ENCODE assay signal across 7 cellular contexts in genomic region chr10:69334258-69335062, GRCh38. TPM values are rescaled to one million over a fixed set of nuclear protein-coding genes. Genes with fewer than 3 reads are reported as not detected.
A peak's percentile ranks its signal among the peaks of the same experiment; 100 is the strongest.
DNase-seq lines count a peak whose midpoint lies in the region; ATAC-seq, FAIRE-seq and TF ChIP-seq lines count a peak whose summit lies in the region.

No MANE protein-coding gene starts in this region.

- DNase-seq in HT-29 (ENCODE audit: low spot score) = peak; percentile 33
- DNase-seq in activated naive CD8-positive, alpha-beta T cell treated with anti-CD3 and anti-CD28 coated beads, Interleukin-2, amount 10 ng/mL, durations not matched to agents 7 days and 5 days = no peak
- peak; percentile 61 for DNase-seq in kidney
- no peak for DNase-seq in substantia nigra (lab: John Stamatoyannopoulos, UW)
- no peak for DNase-seq in NCI-H187 treated with DMSO at 0.1 percent for 48 hours (lab: John Stamatoyannopoulos, UW)
- no peak for DNase-seq in hippocampal formation (lab: John Stamatoyannopoulos, UW)
- no peak for DNase-seq in NCI-H2196 treated with DMSO at 0.1 percent for 48 hours (lab: John Stamatoyannopoulos, UW; ENCODE audit: unreplicated experiment)

- peak; percentile 35 for ATAC-seq in activated naive CD8-positive, alpha-beta T cell treated with anti-CD3 and anti-CD28 coated beads, Interleukin-2, amount 10 ng/mL, durations not matched to agents 7 days and 5 days (ENCODE audit: low read depth)

- H3K27ac ChIP-seq in kidney (ENCODE audit: low read depth in 2 of 2, low read length in 2 of 2) = peak overlapping the region; percentile 56 to 81
- peak overlapping the region; percentile 54 for H3K27ac ChIP-seq in substantia nigra (ENCODE audit: low read depth, low read length, poor library complexity, severe bottlenecking)

- TF ChIP-seq CTCF in kidney (IDR thresholded peaks at IDR 0.05; ENCODE audit: borderline replicate concordance, extremely low read depth, insufficient read depth) = no peak

- H3K9me3 Mint-ChIP-seq in activated naive CD8-positive, alpha-beta T cell treated with anti-CD3 and anti-CD28 coated beads, Interleukin-2, amount 10 ng/mL, durations not matched to agents 7 days and 5 days = no peaks in the 10 kb centered on the region

- H3K4me3 Mint-ChIP-seq in activated naive CD8-positive, alpha-beta T cell treated with anti-CD3 and anti-CD28 coated beads, Interleukin-2, amount 10 ng/mL, durations not matched to agents 7 days and 5 days = peak overlapping the region; percentile 76

- peak overlapping the region; percentile 94 for H3K27ac Mint-ChIP-seq in activated naive CD8-positive, alpha-beta T cell treated with anti-CD3 and anti-CD28 coated beads, Interleukin-2, amount 10 ng/mL, durations not matched to agents 7 days and 5 days

- H3K4me1 ChIP-seq in kidney (ENCODE audit: control insufficient read depth in 1 of 2, insufficient read depth in 1 of 2, low read depth in 1 of 2, low read length in 2 of 2) = peaks cover 47 to 53% of the 10 kb centered on the region in 2 donors

- H3K9ac ChIP-seq in kidney (ENCODE audit: low read length in 2 of 2) = peak overlapping the region in 1 of 2 donors; percentile 41

- intact Hi-C loops in kidney (cut with DNase I) = no loop called here

- POLR2A ChIA-PET in activated naive CD8-positive, alpha-beta T cell treated with anti-CD3 and anti-CD28 coated beads, Interleukin-2, amount 10 ng/mL, durations not matched to agents 7 days and 5 days (lab: Charles Lee) = interaction anchor here (0.8 to 1.9 kb wide), 3 partner anchors 14 to 17 kb away, joined by 3 to 7 read pairs (median 4); no protein-coding TSS in a partner anchor

- no peak overlapping the region for H3K4me3 ChIP-seq in kidney (ENCODE audit: low read length in 2 of 2)

- no peaks in the 10 kb centered on the region for H3K9me3 ChIP-seq in kidney (ENCODE audit: control insufficient read depth in 1 of 2, low read length in 2 of 2)

- FAIRE-seq in kidney (lab: Jason Lieb, UNC) = no peak

- H3K27me3 Mint-ChIP-seq in activated naive CD8-positive, alpha-beta T cell treated with anti-CD3 and anti-CD28 coated beads, Interleukin-2, amount 10 ng/mL, durations not matched to agents 7 days and 5 days = no peaks in the 10 kb centered on the region

- H3K4me1 Mint-ChIP-seq in activated naive CD8-positive, alpha-beta T cell treated with anti-CD3 and anti-CD28 coated beads, Interleukin-2, amount 10 ng/mL, durations not matched to agents 7 days and 5 days = peaks cover 43% of the 10 kb centered on the region

- H3K36me3 Mint-ChIP-seq in activated naive CD8-positive, alpha-beta T cell treated with anti-CD3 and anti-CD28 coated beads, Interleukin-2, amount 10 ng/mL, durations not matched to agents 7 days and 5 days = peaks cover 18% of the 10 kb centered on the region

- H3K36me3 ChIP-seq in kidney (ENCODE audit: control insufficient read depth in 1 of 2, insufficient read depth in 2 of 2, low read length in 2 of 2) = no peaks in the 10 kb centered on the region

RNA-seq across cellular contexts. Expression of gene HK1, which starts 56.2 kb away (rescaled TPM):
- 60.8 and 61.8 TPM in 2 replicates for total RNA-seq in HT-29 (2014; rRNA removed; shearing (Covaris generic))
- 100 to 1,000 TPM; 118 to 123 TPM for total RNA-seq in activated naive CD8-positive, alpha-beta T cell treated with anti-CD3 and anti-CD28 coated beads, Interleukin-2, amount 10 ng/mL, durations not matched to agents 7 days and 5 days
- total RNA-seq in kidney = 84.9 TPM
- polyA plus RNA-seq in kidney (ENCODE audit: insufficient read depth, low read depth, low replicate concordance) = 35.9 TPM

Comparison
In these comparisons a context has a peak if more than half of its experiments do, and no peak if none do; other contexts are left out.
1. DNase-seq: peak in HT-29 (single experiment) and kidney (single experiment); none in activated naive CD8-positive, alpha-beta T cell treated with anti-CD3 and anti-CD28 coated beads, Interleukin-2, amount 10 ng/mL, durations not matched to agents 7 days and 5 days (single experiment), substantia nigra (0 of 49), NCI-H187 treated with DMSO at 0.1 percent for 48 hours (single experiment), hippocampal formation (0 of 2) and NCI-H2196 treated with DMSO at 0.1 percent for 48 hours (single experiment).